1 cellular context compared by ENCODE assay signal in genomic region chr20:38261054-38261390, GRCh38.
TF ChIP-seq lines count a peak whose summit lies in the region.

No MANE protein-coding gene starts in this region.

TF ChIP-seq in K562, 482 proteins besides CTCF, POLR2A, EP300 and RAD21:
- TF ChIP-seq HDAC8 (tag; IDR thresholded peaks at IDR 0.05), result no peak
- no peak for TF ChIP-seq TRIM28 (IDR thresholded peaks at IDR 0.05)
